Comparison of ENCODE assay signal across 1 cellular context in genomic region chr5:77991084-77991483, GRCh38.
TF ChIP-seq lines count a peak whose summit lies in the region.

No MANE protein-coding gene starts in this region.

TF ChIP-seq in HepG2, 621 proteins besides CTCF, POLR2A, EP300 and RAD21 (continued from another document):
- no peak for TF ChIP-seq ZNF407 (CRISPR knock-in tag; IDR thresholded peaks at IDR 0.05; ENCODE audit: not compliant biosample characterization)
- TF ChIP-seq THAP9 (CRISPR knock-in tag; IDR thresholded peaks at IDR 0.05; ENCODE audit: borderline replicate concordance), result no peak
